13 cellular contexts compared by ENCODE assay signal in the genomic region with DNA sequence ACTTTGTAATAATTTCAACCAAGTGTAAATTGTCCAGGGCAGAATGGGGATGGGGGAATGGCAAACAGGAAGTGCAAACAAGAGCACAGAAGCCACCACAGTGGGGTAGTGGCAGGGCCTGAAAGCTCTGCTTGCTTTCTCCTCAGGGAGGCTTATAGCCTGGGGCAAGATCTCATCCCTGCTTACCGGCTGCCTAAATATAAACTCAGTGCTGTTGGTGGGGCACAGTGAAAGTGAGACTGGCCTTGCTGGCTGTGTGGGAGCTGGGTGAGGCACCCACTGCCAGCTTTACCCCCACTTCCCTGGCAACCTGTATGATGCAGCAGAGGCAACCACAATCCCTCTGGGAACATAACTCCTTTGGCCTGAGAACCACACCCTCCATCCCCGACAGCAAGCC. TPM values are rescaled to one million over a fixed set of nuclear protein-coding genes. Genes with fewer than 3 reads are reported as not detected.
A peak's percentile ranks its signal among the peaks of the same experiment; 100 is the strongest.
DNase-seq lines count a peak whose midpoint lies in the region; ATAC-seq, FAIRE-seq and TF ChIP-seq lines count a peak whose summit lies in the region.
"Had no signal": no experiment of that assay in that cellular context is flagged by ENCODE, and none has a peak within 500 bp of the region (broad histone marks: within the 10 kb centered on the region; RNA-seq: fewer than 3 reads in every experiment).

No MANE protein-coding gene starts in this region.

- peak; percentile 55 for ATAC-seq in GM21825 (IDR thresholded peaks at IDR 0.05; ENCODE audit: unreplicated experiment)
- ATAC-seq in RWPE2 (ENCODE audit: low read depth): peak; percentile 29; the same call in 1 of the 3 replicates
- ATAC-seq in SK-N-SH treated with all-trans-retinoic acid at 6 μM for 48 hours: no peak
- no peak for ATAC-seq in HG03432 (IDR thresholded peaks at IDR 0.05; ENCODE audit: unreplicated experiment)
- ATAC-seq: natural killer cell treated with Interleukin-12 subunit alpha and Interleukin-12 subunit beta and Interleukin-15 and Interleukin-18, amount 100 ng/mL, for 72 hours had no signal

- no peak overlapping the region for H3K4ac ChIP-seq in mesenchymal stem cell (ENCODE audit: low read depth in 1 of 2, low read length in 2 of 2)

- H3K27me3 ChIP-seq in RWPE2 (ENCODE audit: insufficient read depth, poor library complexity, severe bottlenecking) (no peaks in the 10 kb centered on the region), mesenchymal stem cell (ENCODE audit: control insufficient read depth in 1 of 2, insufficient read depth in 1 of 2, low read length in 2 of 2) (peaks cover 0 to 34% of the 10 kb centered on the region in 2 experiments)

- no peaks in the 10 kb centered on the region for H3K9me3 ChIP-seq in RWPE2 (ENCODE audit: severe bottlenecking)
- H3K9me3 ChIP-seq in mesenchymal stem cell (ENCODE audit: control insufficient read depth, low read length): no peaks in the 10 kb centered on the region

- no peak overlapping the region for H3K4me2 ChIP-seq in mesenchymal stem cell (ENCODE audit: low read length, poor library complexity, severe bottlenecking)

- 80% methylated on average over 2 of the region's 2 CpGs for WGBS in mesenchymal stem cell

- H3K4me1 ChIP-seq in RWPE2 (ENCODE audit: insufficient read depth, poor library complexity, severe bottlenecking) (no peaks in the 10 kb centered on the region), mesenchymal stem cell (ENCODE audit: control insufficient read depth, insufficient read depth, low read depth, low read length) (peaks cover 2% of the 10 kb centered on the region)

- peak overlapping the region; percentile 27 for H4K8ac ChIP-seq in mesenchymal stem cell (ENCODE audit: low read length)

- H3K36me3 ChIP-seq in RWPE2 (ENCODE audit: low read depth) (no peaks in the 10 kb centered on the region), mesenchymal stem cell (ENCODE audit: control insufficient read depth in 1 of 2, insufficient read depth in 2 of 2, low read depth in 1 of 2, low read length in 2 of 2) (no peaks in the 10 kb centered on the region)

- H3K4me3 ChIP-seq in RWPE2 (ENCODE audit: severe bottlenecking) (no peak overlapping the region), mesenchymal stem cell (ENCODE audit: insufficient read depth in 1 of 2, low read depth in 1 of 2, low read length in 2 of 2) (no peak overlapping the region)

- H2BK15ac ChIP-seq in mesenchymal stem cell (ENCODE audit: low read depth, poor library complexity, severe bottlenecking): no peak overlapping the region

- no peak overlapping the region for H2AK5ac ChIP-seq in mesenchymal stem cell (ENCODE audit: low read length, severe bottlenecking)

- H2BK120ac ChIP-seq in mesenchymal stem cell (ENCODE audit: low read depth, low read length): no peak overlapping the region

- H2AFZ ChIP-seq in mesenchymal stem cell (ENCODE audit: low read depth, low read length): no peak overlapping the region

- H2BK5ac ChIP-seq in mesenchymal stem cell (ENCODE audit: low read depth, low read length, poor library complexity, severe bottlenecking): no peak overlapping the region

- H2BK12ac ChIP-seq in mesenchymal stem cell (ENCODE audit: low read length in 2 of 2): no peak overlapping the region

- H3K27ac ChIP-seq in RWPE2 (ENCODE audit: poor library complexity, severe bottlenecking) (no peak overlapping the region), mesenchymal stem cell (ENCODE audit: low read length, poor library complexity, severe bottlenecking) (no peak overlapping the region)
- H3K27ac ChIP-seq: epithelial cell of prostate had no signal

- no peak overlapping the region for H4K91ac ChIP-seq in mesenchymal stem cell (ENCODE audit: low read length)

- DNase-seq in COR-L47 (lab: John Stamatoyannopoulos, UW) (peak; percentile 86), RWPE2 (ENCODE audit: low spot score) (no peak), mesenchymal stem cell (no peak), urothelium cell line (ENCODE audit: low spot score) (no peak), dermis blood vessel endothelial cell (no peak)
- DNase-seq: DMS79; NCI-H1092 treated with DMSO at 0.1 percent for 48 hours; stimulated activated CD4-positive, alpha-beta T cell treated with anti-CD3 and anti-CD28 coated beads, Interleukin-15, amount 100 ng/mL, for 24 hours had no signal

- H3K14ac ChIP-seq in mesenchymal stem cell (ENCODE audit: low read length in 2 of 2): no peak overlapping the region

- no peak overlapping the region for H3K9ac ChIP-seq in mesenchymal stem cell (ENCODE audit: low read length)

- no peak for FAIRE-seq in urothelium cell line (lab: Jason Lieb, UNC)

- no peak overlapping the region for H3K23ac ChIP-seq in mesenchymal stem cell (ENCODE audit: low read length in 2 of 2)

- no peak for TF ChIP-seq CTCF in RWPE2 (IDR thresholded peaks at IDR 0.05; ENCODE audit: poor library complexity, severe bottlenecking)

- no peaks in the 10 kb centered on the region for H3K79me1 ChIP-seq in mesenchymal stem cell (replicated peaks; ENCODE audit: low read length, poor library complexity, severe bottlenecking)

- no peak overlapping the region for H3K18ac ChIP-seq in mesenchymal stem cell (ENCODE audit: low read depth in 1 of 2, low read length in 2 of 2)

TF ChIP-seq in SK-N-SH treated with all-trans-retinoic acid at 6 μM for 48 hours, 23 proteins besides CTCF, POLR2A, EP300 and RAD21 (continues in another document):
- TF ChIP-seq TSHZ2 (CRISPR knock-in tag; IDR thresholded peaks at IDR 0.05): no peak
- no peak for TF ChIP-seq GLIS3 (CRISPR knock-in tag; IDR thresholded peaks at IDR 0.05)
- TF ChIP-seq ZNF8 (CRISPR knock-in tag; IDR thresholded peaks at IDR 0.05): no peak
- no peak for TF ChIP-seq ESRRG (CRISPR knock-in tag; IDR thresholded peaks at IDR 0.05)
- TF ChIP-seq ZFP30 (CRISPR knock-in tag; IDR thresholded peaks at IDR 0.05): no peak
- TF ChIP-seq OSR1 (CRISPR knock-in tag; IDR thresholded peaks at IDR 0.05): no peak
- no peak for TF ChIP-seq ISL1 (CRISPR knock-in tag; IDR thresholded peaks at IDR 0.05)
- no peak for TF ChIP-seq ZNF70 (CRISPR knock-in tag; IDR thresholded peaks at IDR 0.05)
- no peak for TF ChIP-seq ZNF565 (CRISPR knock-in tag; conservative IDR thresholded peaks at IDR 0.05; ENCODE audit: low read depth)
- no peak for TF ChIP-seq ZC3H10 (CRISPR knock-in tag; IDR thresholded peaks at IDR 0.05)
- TF ChIP-seq, protein P1, sequence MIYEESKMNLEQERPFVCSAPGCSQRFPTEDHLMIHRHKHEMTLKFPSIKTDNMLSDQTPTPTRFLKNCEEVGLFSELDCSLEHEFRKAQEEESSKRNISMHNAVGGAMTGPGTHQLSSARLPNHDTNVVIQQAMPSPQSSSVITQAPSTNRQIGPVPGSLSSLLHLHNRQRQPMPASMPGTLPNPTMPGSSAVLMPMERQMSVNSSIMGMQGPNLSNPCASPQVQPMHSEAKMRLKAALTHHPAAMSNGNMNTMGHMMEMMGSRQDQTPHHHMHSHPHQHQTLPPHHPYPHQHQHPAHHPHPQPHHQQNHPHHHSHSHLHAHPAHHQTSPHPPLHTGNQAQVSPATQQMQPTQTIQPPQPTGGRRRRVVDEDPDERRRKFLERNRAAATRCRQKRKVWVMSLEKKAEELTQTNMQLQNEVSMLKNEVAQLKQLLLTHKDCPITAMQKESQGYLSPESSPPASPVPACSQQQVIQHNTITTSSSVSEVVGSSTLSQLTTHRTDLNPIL (CRISPR knock-in tag; IDR thresholded peaks at IDR 0.05; ENCODE audit: low read depth): no peak
- TF ChIP-seq BACH2 (CRISPR knock-in tag; IDR thresholded peaks at IDR 0.05; ENCODE audit: borderline replicate concordance): no peak
- no peak for TF ChIP-seq POU6F1 (CRISPR knock-in tag; IDR thresholded peaks at IDR 0.05; ENCODE audit: borderline replicate concordance, low read depth)

RNA-seq across cellular contexts. Expression of gene STYXL2, which starts 15.2 kb away (rescaled TPM):
- polyA plus RNA-seq in mesenchymal stem cell (2013, experiment 1 of 2): 0.03 TPM
- polyA plus RNA-seq in mesenchymal stem cell (2013, experiment 2 of 2): not detected
- total RNA-seq in dermis blood vessel endothelial cell: not detected in 2 replicates
- total RNA-seq: natural killer cell treated with Interleukin-12 subunit alpha and Interleukin-12 subunit beta and Interleukin-15 and Interleukin-18, amount 100 ng/mL, for 72 hours had no signal

RNA-seq across cellular contexts. Expression of gene GPA33, which starts 18.9 kb away (rescaled TPM):
- polyA plus RNA-seq in mesenchymal stem cell (2013, experiment 1 of 2): not detected
- polyA plus RNA-seq in mesenchymal stem cell (2013, experiment 2 of 2): not detected
- not detected in 2 replicates for total RNA-seq in dermis blood vessel endothelial cell
- total RNA-seq: natural killer cell treated with Interleukin-12 subunit alpha and Interleukin-12 subunit beta and Interleukin-15 and Interleukin-18, amount 100 ng/mL, for 72 hours had no signal

Comparison
In these comparisons a context has a peak if more than half of its experiments do, and no peak if none do; other contexts are left out.
1. ATAC-seq: peak in GM21825 (single experiment) and RWPE2 (single experiment); none in SK-N-SH treated with all-trans-retinoic acid at 6 μM for 48 hours (single experiment) and HG03432 (single experiment).